Comparison of ENCODE assay signal across 9 cellular contexts in the genomic region with DNA sequence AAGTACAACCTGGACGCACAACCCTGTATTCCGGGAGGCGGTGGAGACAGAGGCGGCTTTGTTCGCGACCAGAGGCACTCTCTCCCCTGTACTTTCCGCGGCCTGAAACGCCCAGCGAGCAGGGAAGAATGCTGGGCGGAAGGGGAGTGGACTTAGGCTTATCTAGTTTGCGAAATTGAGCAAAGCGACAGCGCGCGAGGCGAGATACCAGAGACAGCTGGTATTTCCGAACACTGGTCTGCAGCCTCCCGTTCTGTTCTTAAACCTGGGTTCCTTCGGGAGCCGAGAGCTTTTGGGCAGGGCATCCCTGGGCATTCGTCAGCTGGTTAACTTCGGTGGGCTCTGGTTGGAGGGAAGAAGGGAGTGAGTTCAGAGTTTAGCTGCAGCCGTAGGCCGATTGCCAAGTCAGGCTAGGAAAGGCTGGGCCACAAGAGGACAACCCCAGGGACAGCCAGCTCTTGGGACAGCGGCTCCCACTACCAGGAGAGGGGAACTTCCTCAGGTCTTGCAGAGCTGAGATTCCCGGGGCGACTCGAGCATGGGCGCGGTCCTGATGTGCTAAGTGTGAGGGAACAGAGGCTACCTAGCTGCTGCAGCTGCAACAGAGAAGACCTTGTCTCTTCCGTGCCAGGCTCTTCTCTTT. TPM values are rescaled to one million over a fixed set of nuclear protein-coding genes. Genes with fewer than 3 reads are reported as not detected.
DNase-seq lines count a peak whose midpoint lies in the region; ATAC-seq and TF ChIP-seq lines count a peak whose summit lies in the region.
"Had no signal": no experiment of that assay in that cellular context is flagged by ENCODE, and none has a peak within 500 bp of the region (broad histone marks: within the 10 kb centered on the region; RNA-seq: fewer than 3 reads in every experiment).

No MANE protein-coding gene starts in this region.

- H3K36me3 Mint-ChIP-seq in Calu3 (ENCODE audit: insufficient read depth, unreplicated experiment): peaks cover 17% of the 10 kb centered on the region
- H3K36me3 Mint-ChIP-seq in naive thymus-derived CD4-positive, alpha-beta T cell: peaks cover 0 to 4% (median 0%) of the 10 kb centered on the region in 5 donors

- H3K27me3 ChIP-seq in IMR-90 (ENCODE audit: control insufficient read depth, insufficient read depth, low read length) (peaks cover 98% of the 10 kb centered on the region), heart left ventricle (peaks cover 84 to 100% (median 100%) of the 10 kb centered on the region in 9 donors)
- H3K27me3 ChIP-seq in naive thymus-derived CD4-positive, alpha-beta T cell (ENCODE audit: control insufficient read depth in 2 of 2, insufficient read depth in 2 of 2, low read length in 2 of 2): peaks cover 38 to 62% of the 10 kb centered on the region in 2 donors

- TF ChIP-seq POLR2A in IMR-90 (IDR thresholded peaks at IDR 0.05; ENCODE audit: low read depth, low read length): no peak
- TF ChIP-seq POLR2A in heart left ventricle (IDR thresholded peaks at IDR 0.05): no peak

- H2BK20ac ChIP-seq in IMR-90 (ENCODE audit: low read depth, low read length): no peak overlapping the region

- in situ Hi-C loops in IMR-90 (cut with MboI; ENCODE audit: low sequenced_read_pairs): loop anchor here (10.0 to 25.0 kb wide), 2 partner anchors 825 to 1248 kb away; no protein-coding TSS in a partner anchor

- no peak overlapping the region for H3K56ac ChIP-seq in IMR-90 (ENCODE audit: extremely low read depth, insufficient read depth, low read length)

- peak overlapping the region; percentile 24; the same call in 1 of the 2 replicates for H3K4me2 ChIP-seq in IMR-90 (ENCODE audit: low read depth, low read length)

- H3K27ac Mint-ChIP-seq in Calu3 (ENCODE audit: unreplicated experiment): peak overlapping the region; percentile 75
- H3K27ac Mint-ChIP-seq in naive thymus-derived CD4-positive, alpha-beta T cell: peak overlapping the region in 2 of 9 donors; percentile 51 to 55

- TF ChIP-seq CTCF in Calu3 (IDR thresholded peaks at IDR 0.05; ENCODE audit: unreplicated experiment) (no peak), IMR-90 (conservative IDR thresholded peaks at IDR 0.05; ENCODE audit: low read depth, low read length) (no peak), heart left ventricle (IDR thresholded peaks at IDR 0.05) (no peak)

- peak; percentile 78 for DNase-seq in Calu3
- peak; percentile 18 for DNase-seq in IMR-90
- DNase-seq in amniotic epithelial cell (ENCODE audit: low read depth): peak; percentile 46
- DNase-seq in naive thymus-derived CD4-positive, alpha-beta T cell: no peak
- no peak for DNase-seq in stimulated activated CD4-positive, alpha-beta T cell treated with anti-CD3 and anti-CD28 coated beads, Interleukin-4, amount 100 ng/mL, for 4 hours
- no peak for DNase-seq in heart left ventricle
- DNase-seq: NCI-H226 had no signal

- H3K18ac ChIP-seq in IMR-90 (ENCODE audit: low read depth, low read length): no peak overlapping the region

- H3K23ac ChIP-seq in IMR-90 (ENCODE audit: low read depth, low read length): no peak overlapping the region; the same call in 1 of the 2 replicates

- peaks cover 12% of the 10 kb centered on the region for H3K4me1 Mint-ChIP-seq in Calu3 (ENCODE audit: low read depth, unreplicated experiment)
- H3K4me1 Mint-ChIP-seq in naive thymus-derived CD4-positive, alpha-beta T cell: peaks cover 15 to 72% (median 58%) of the 10 kb centered on the region in 7 donors

- no peaks in the 10 kb centered on the region for H3K9me1 ChIP-seq in IMR-90 (ENCODE audit: insufficient read depth, low read length)

- H4K20me1 ChIP-seq in IMR-90 (ENCODE audit: insufficient read depth, low read length): 0 out of 2 replicates have a peak, but pooled peaks cover 3% of the 10 kb centered on the region

- no peak overlapping the region for H2BK15ac ChIP-seq in IMR-90 (ENCODE audit: low read depth, low read length)

- no peak overlapping the region for H2AK5ac ChIP-seq in IMR-90 (ENCODE audit: low read depth, low read length)

- ATAC-seq in IMR-90 (ENCODE audit: low read depth) (peak; percentile 33; the same call in 1 of the 2 replicates), GM21576 (IDR thresholded peaks at IDR 0.05; ENCODE audit: unreplicated experiment) (no peak), HG02970 (IDR thresholded peaks at IDR 0.05; ENCODE audit: low FRiP score, unreplicated experiment) (no peak), heart left ventricle (no peak)
- no peak for ATAC-seq in naive thymus-derived CD4-positive, alpha-beta T cell

- no peak overlapping the region for H4K5ac ChIP-seq in IMR-90 (ENCODE audit: low read depth, low read length)

- no peaks in the 10 kb centered on the region for H3K9me3 Mint-ChIP-seq in Calu3 (ENCODE audit: low read depth, unreplicated experiment)
- peaks cover 0 to 3% (median 0%) of the 10 kb centered on the region in 11 donors for H3K9me3 Mint-ChIP-seq in naive thymus-derived CD4-positive, alpha-beta T cell

- H2BK5ac ChIP-seq in IMR-90 (ENCODE audit: low read depth, low read length, poor library complexity, severe bottlenecking): no peak overlapping the region

- CTCF ChIA-PET in Calu3 (lab: Charles Lee) (interaction anchor here (1.1 kb wide), 1 partner anchor 14 kb away, joined by 6 read pairs; a partner anchor contains a TSS), IMR-90 (lab: Yijun Ruan, JAX) (interaction anchor here (1.1 kb wide), 1 partner anchor 10 kb away, joined by 4 read pairs; no protein-coding TSS in a partner anchor)
- CTCF ChIA-PET in naive thymus-derived CD4-positive, alpha-beta T cell (lab: Charles Lee): interaction anchor here (0.5 to 1.0 kb wide), 3 partner anchors 14 to 102 kb away, joined by 3 read pairs; a partner anchor contains a TSS

- peaks cover 35% of the 10 kb centered on the region for H3K27me3 Mint-ChIP-seq in Calu3 (ENCODE audit: unreplicated experiment)
- peaks cover 74 to 85% (median 76%) of the 10 kb centered on the region in 5 donors for H3K27me3 Mint-ChIP-seq in naive thymus-derived CD4-positive, alpha-beta T cell

- H2AK9ac ChIP-seq in IMR-90 (replicated peaks; ENCODE audit: low read depth, low read length, poor library complexity): no peak overlapping the region

- no peak overlapping the region for H3K4ac ChIP-seq in IMR-90 (ENCODE audit: low read depth, low read length)

- no peaks in the 10 kb centered on the region for H3K79me1 ChIP-seq in IMR-90 (ENCODE audit: low read depth in 1 of 2, low read length in 2 of 2)

- no TSS peak for BruUV-seq in Calu3 (replicated peaks; lab: Mats Ljungman, UMichigan)
- BruUV-seq in IMR-90 (replicated peaks; lab: Mats Ljungman, UMichigan): no TSS peak

- no peak for TF ChIP-seq RAD21 in IMR-90 (IDR thresholded peaks at IDR 0.05; ENCODE audit: low read length)

- H3K14ac ChIP-seq in IMR-90 (replicated peaks; ENCODE audit: low read depth, low read length): no peak overlapping the region

- no peak overlapping the region for H4K8ac ChIP-seq in IMR-90 (ENCODE audit: low read depth in 2 of 2, low read length in 2 of 2)

- H3K27ac ChIP-seq in IMR-90 (ENCODE audit: insufficient read depth, low read length) (no peak overlapping the region), heart left ventricle (no peak overlapping the region)
- no peak overlapping the region for H3K27ac ChIP-seq in naive thymus-derived CD4-positive, alpha-beta T cell (ENCODE audit: low read depth, low read length)

- H4K91ac ChIP-seq in IMR-90 (ENCODE audit: insufficient read depth, low read depth, low read length): no peak overlapping the region

- POLR2A ChIA-PET in IMR-90 (lab: Charles Lee; ENCODE audit: unreplicated experiment): no interaction called here
- POLR2A ChIA-PET in naive thymus-derived CD4-positive, alpha-beta T cell (lab: Charles Lee): interaction anchor here (0.7 to 1.6 kb wide), 2 partner anchors 11 to 102 kb away, joined by 3 to 4 read pairs; no protein-coding TSS in a partner anchor

- H3K4me3 Mint-ChIP-seq in Calu3 (ENCODE audit: low read depth, unreplicated experiment): peak overlapping the region; percentile 81
- peak overlapping the region in 9 of 10 donors; percentile 7 to 72 (median 40) for H3K4me3 Mint-ChIP-seq in naive thymus-derived CD4-positive, alpha-beta T cell

- H2AFZ ChIP-seq in IMR-90 (replicated peaks; ENCODE audit: low read length, poor library complexity): peak overlapping the region; percentile 36

- H3K36me3 ChIP-seq in IMR-90 (ENCODE audit: control insufficient read depth, insufficient read depth, low read length) (no peaks in the 10 kb centered on the region), heart left ventricle (no peaks in the 10 kb centered on the region)
- H3K36me3 ChIP-seq in naive thymus-derived CD4-positive, alpha-beta T cell (ENCODE audit: control insufficient read depth in 2 of 3, insufficient read depth in 3 of 3, low read length in 3 of 3): no peaks in the 10 kb centered on the region

- dilution Hi-C loops in IMR-90 (cut with HindIII; ENCODE audit: low sequenced_read_pairs, unreplicated experiment): no loop called here

- H3K9ac ChIP-seq in IMR-90 (ENCODE audit: low read depth, low read length): no peak overlapping the region

- H3K4me1 ChIP-seq in IMR-90 (ENCODE audit: control insufficient read depth, insufficient read depth, low read length): peaks cover 2% of the 10 kb centered on the region; the same call in 1 of the 2 replicates
- peaks cover 21 to 61% of the 10 kb centered on the region in 2 donors for H3K4me1 ChIP-seq in naive thymus-derived CD4-positive, alpha-beta T cell (ENCODE audit: control insufficient read depth in 2 of 2, insufficient read depth in 2 of 2, low read length in 2 of 2)
- peaks cover 9 to 56% (median 30%) of the 10 kb centered on the region in 12 donors for H3K4me1 ChIP-seq in heart left ventricle

- no peak overlapping the region for H2BK120ac ChIP-seq in IMR-90 (ENCODE audit: low read depth, low read length)

- WGBS in IMR-90 (ENCODE audit: extremely low coverage in 2 of 2, insufficient read length in 1 of 2), 2 experiments: 6% methylated on average over 13 of the region's 32 CpGs; no CpG with 5 or more reads in 1 of the 2 experiments
- WGBS in heart left ventricle, 4 donors: 2 to 8% (median 3%) methylated on average over 31 to 32 of the region's 32 CpGs

- H3K9me3 ChIP-seq in IMR-90 (ENCODE audit: control insufficient read depth, insufficient read depth, low read length) (peaks cover 4% of the 10 kb centered on the region), heart left ventricle (no peaks in the 10 kb centered on the region)
- no peaks in the 10 kb centered on the region for H3K9me3 ChIP-seq in naive thymus-derived CD4-positive, alpha-beta T cell (ENCODE audit: control insufficient read depth in 2 of 3, low read length in 3 of 3)

- intact Hi-C loops in Calu3 (cut with micrococcal nuclease; ENCODE audit: unreplicated experiment) (loop anchor here (10.0 kb wide), 1 partner anchor 135 kb away; no protein-coding TSS in a partner anchor), IMR-90 (cut with micrococcal nuclease) (no loop called here), heart left ventricle (cut with DNase I) (loop anchor here in 2 of 10 donors (10.0 kb wide), 2 partner anchors 245 to 825 kb away; no protein-coding TSS in a partner anchor)
- intact Hi-C loops in naive thymus-derived CD4-positive, alpha-beta T cell (cut with micrococcal nuclease): loop anchor here (1.0 to 10.0 kb wide), 3 partner anchors 10 to 241 kb away; no protein-coding TSS in a partner anchor

- H3K4me3 ChIP-seq in IMR-90 (ENCODE audit: insufficient read depth, low read depth, low read length) (no peak overlapping the region), heart left ventricle (no peak overlapping the region)
- no peak overlapping the region for H3K4me3 ChIP-seq in naive thymus-derived CD4-positive, alpha-beta T cell (ENCODE audit: low read length)

RNA-seq across cellular contexts. Expression of a gene that starts 3.9 kb away (rescaled TPM):
- total RNA-seq in Calu3 (2022) (not detected in 2 replicates), IMR-90 (2012; rRNA removed) (not detected in 2 replicates), heart left ventricle (under 1 TPM in 1 of 9 donors, not detected in 8; 0.27 TPM)
- polyA plus RNA-seq in IMR-90 (2012; rRNA removed) (not detected in 2 replicates), heart left ventricle (not detected)
- not detected in 2 replicates for polyA plus RNA-seq in IMR-90 (2012; cell fraction: cytosol; rRNA removed)
- not detected in 2 replicates for polyA plus RNA-seq in IMR-90 (2012; cell fraction: nucleus; rRNA removed; ENCODE audit: low replicate concordance)
- not detected for total RNA-seq in naive thymus-derived CD4-positive, alpha-beta T cell
- not detected for polyA plus RNA-seq in naive thymus-derived CD4-positive, alpha-beta T cell

RNA-seq across cellular contexts. Expression of a gene that starts 8.3 kb away (rescaled TPM):
- not detected in 2 replicates for total RNA-seq in Calu3 (2022)
- not detected in 2 replicates for total RNA-seq in IMR-90 (2012; rRNA removed)
- not detected in 2 replicates for polyA plus RNA-seq in IMR-90 (2012; rRNA removed)
- polyA plus RNA-seq in IMR-90 (2012; cell fraction: cytosol; rRNA removed): not detected in 2 replicates
- polyA plus RNA-seq in IMR-90 (2012; cell fraction: nucleus; rRNA removed; ENCODE audit: low replicate concordance): not detected in 2 replicates
- not detected for total RNA-seq in naive thymus-derived CD4-positive, alpha-beta T cell
- polyA plus RNA-seq in naive thymus-derived CD4-positive, alpha-beta T cell: under 1 TPM; 0.14 to 0.24 TPM
- not detected for total RNA-seq in heart left ventricle
- polyA plus RNA-seq in heart left ventricle: not detected

RNA-seq across cellular contexts. Expression of a gene that starts 14.6 kb away (rescaled TPM):
- 112 and 113 TPM in 2 replicates for total RNA-seq in Calu3 (2022)
- 346 and 384 TPM in 2 replicates for total RNA-seq in IMR-90 (2012; rRNA removed)
- 214 and 215 TPM in 2 replicates for polyA plus RNA-seq in IMR-90 (2012; rRNA removed)
- 202 and 203 TPM in 2 replicates for polyA plus RNA-seq in IMR-90 (2012; cell fraction: cytosol; rRNA removed)
- 205 and 239 TPM in 2 replicates for polyA plus RNA-seq in IMR-90 (2012; cell fraction: nucleus; rRNA removed; ENCODE audit: low replicate concordance)
- total RNA-seq in naive thymus-derived CD4-positive, alpha-beta T cell: 100 to 1,000 TPM in 3 of 5 experiments, 10 to 100 TPM in 2; 91.4 to 195 (median 171) TPM
- polyA plus RNA-seq in naive thymus-derived CD4-positive, alpha-beta T cell: 100 to 1,000 TPM; 230 to 255 TPM
- total RNA-seq in heart left ventricle: 10 to 100 TPM; 23.8 to 47.5 (median 38.7) TPM
- polyA plus RNA-seq in heart left ventricle: 10 to 100 TPM; 15.1 to 62.4 TPM

Comparison
In these comparisons a context has a peak if more than half of its experiments do, and no peak if none do; other contexts are left out.
1. DNase-seq: peak in Calu3 (single experiment), IMR-90 (single experiment) and amniotic epithelial cell (single experiment); none in naive thymus-derived CD4-positive, alpha-beta T cell (0 of 9), stimulated activated CD4-positive, alpha-beta T cell treated with anti-CD3 and anti-CD28 coated beads, Interleukin-4, amount 100 ng/mL, for 4 hours (0 of 2) and heart left ventricle (0 of 5).